In the genomic region with DNA sequence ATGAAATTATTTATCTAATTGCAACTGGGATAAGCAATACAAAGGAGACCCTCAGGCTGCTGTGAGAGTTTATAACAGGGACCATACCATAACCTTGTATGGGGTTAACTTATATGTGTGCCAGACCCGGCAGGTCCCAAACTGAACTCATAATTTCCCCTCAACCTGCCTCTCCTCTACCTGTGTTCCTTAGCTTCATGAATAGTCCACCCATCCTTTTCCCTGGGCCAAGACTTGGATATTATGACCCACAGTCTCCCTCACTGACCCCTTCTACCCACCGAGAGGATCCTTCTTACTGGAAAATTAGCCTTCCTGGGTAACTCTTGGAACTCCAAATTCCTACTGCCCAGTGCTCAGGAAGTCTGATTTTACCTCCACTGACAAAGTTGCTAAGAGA, we compare ENCODE assay signal across 21 cellular contexts.
"Had no signal": no experiment of that assay in that cellular context is flagged by ENCODE, and none has a peak within 500 bp of the region (broad histone marks: within the 10 kb centered on the region; RNA-seq: fewer than 3 reads in every experiment).

No MANE protein-coding gene starts in this region.

- H3K9ac ChIP-seq: KMS-11 had no signal

- H3K27ac ChIP-seq: KMS-11, SJSA1, SK-N-MC had no signal

- H3K9me3 ChIP-seq: SJSA1 had no signal

- DNase-seq: Kasumi-1, NCI-H1092, NCI-H1105 treated with DMSO at 0.1 percent for 48 hours, NCI-H1417 treated with DMSO at 0.1 percent for 48 hours, NCI-H1694 treated with DMSO at 0.1 percent for 48 hours, NCI-H1930, NCI-H2081, NCI-H2107, NCI-H2171, NCI-H226, NCI-H446, NCI-H510A, NCI-H524 treated with DMSO at 0.1 percent for 48 hours, NCI-H69, NCI-H774, Right ventricle myocardium superior, RPMI8226, SIG-M5 had no signal

- H3K27me3 ChIP-seq: SJSA1 had no signal

- H3K4me3 ChIP-seq: SJSA1, SK-N-MC had no signal

- H3K4me2 ChIP-seq: KMS-11 had no signal
